1 cellular context compared by ENCODE assay signal in the genomic region with DNA sequence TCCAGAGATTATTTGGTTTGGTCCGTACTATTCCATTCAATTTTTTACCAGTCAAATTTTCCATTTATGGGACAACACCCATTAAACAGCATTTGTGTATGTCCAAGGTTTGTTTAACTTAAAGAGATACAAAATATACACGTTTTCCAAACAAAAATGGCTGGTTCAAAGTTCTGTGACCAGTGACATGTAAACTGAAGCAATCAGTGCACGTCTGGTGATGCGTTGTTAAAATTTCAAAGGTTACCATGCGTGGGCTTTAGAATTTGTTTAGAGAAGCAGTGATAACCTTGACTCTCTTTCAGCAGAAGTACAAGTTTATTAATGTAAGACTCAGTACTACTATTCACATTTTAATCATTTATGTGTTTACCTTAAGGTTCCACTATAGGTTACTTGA.
TF ChIP-seq lines count a peak whose summit lies in the region.

No MANE protein-coding gene starts in this region.

TF ChIP-seq in HepG2, 621 proteins besides CTCF, POLR2A, EP300 and RAD21 (continued from another document and continues in another):
- TF ChIP-seq, protein P1, sequence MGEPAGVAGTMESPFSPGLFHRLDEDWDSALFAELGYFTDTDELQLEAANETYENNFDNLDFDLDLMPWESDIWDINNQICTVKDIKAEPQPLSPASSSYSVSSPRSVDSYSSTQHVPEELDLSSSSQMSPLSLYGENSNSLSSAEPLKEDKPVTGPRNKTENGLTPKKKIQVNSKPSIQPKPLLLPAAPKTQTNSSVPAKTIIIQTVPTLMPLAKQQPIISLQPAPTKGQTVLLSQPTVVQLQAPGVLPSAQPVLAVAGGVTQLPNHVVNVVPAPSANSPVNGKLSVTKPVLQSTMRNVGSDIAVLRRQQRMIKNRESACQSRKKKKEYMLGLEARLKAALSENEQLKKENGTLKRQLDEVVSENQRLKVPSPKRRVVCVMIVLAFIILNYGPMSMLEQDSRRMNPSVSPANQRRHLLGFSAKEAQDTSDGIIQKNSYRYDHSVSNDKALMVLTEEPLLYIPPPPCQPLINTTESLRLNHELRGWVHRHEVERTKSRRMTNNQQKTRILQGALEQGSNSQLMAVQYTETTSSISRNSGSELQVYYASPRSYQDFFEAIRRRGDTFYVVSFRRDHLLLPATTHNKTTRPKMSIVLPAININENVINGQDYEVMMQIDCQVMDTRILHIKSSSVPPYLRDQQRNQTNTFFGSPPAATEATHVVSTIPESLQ (CRISPR knock-in tag; conservative IDR thresholded peaks at IDR 0.05), result no peak
- no peak for TF ChIP-seq GRHL1 (CRISPR knock-in tag; conservative IDR thresholded peaks at IDR 0.05)
- TF ChIP-seq REL (CRISPR knock-in tag; conservative IDR thresholded peaks at IDR 0.05), result no peak
- no peak for TF ChIP-seq ZNF160 (CRISPR knock-in tag; IDR thresholded peaks at IDR 0.05)
- TF ChIP-seq IRX3 (CRISPR knock-in tag; IDR thresholded peaks at IDR 0.05; ENCODE audit: borderline replicate concordance, low read depth), result no peak
- TF ChIP-seq ZNF614 (CRISPR knock-in tag; IDR thresholded peaks at IDR 0.05; ENCODE audit: borderline replicate concordance), result peak; percentile 77
- TF ChIP-seq GLI4 (CRISPR knock-in tag; IDR thresholded peaks at IDR 0.05; ENCODE audit: borderline replicate concordance), result no peak
- peak; percentile 93 for TF ChIP-seq GATA4 (IDR thresholded peaks at IDR 0.05; ENCODE audit: borderline replicate concordance, low read depth)
- no peak; the same call in 1 of the 2 replicates for TF ChIP-seq ZNF749 (CRISPR knock-in tag; IDR thresholded peaks at IDR 0.05; ENCODE audit: borderline replicate concordance)
- TF ChIP-seq ARHGAP35 (CRISPR knock-in tag; IDR thresholded peaks at IDR 0.05; ENCODE audit: borderline replicate concordance), result no peak
- TF ChIP-seq CHD2 (IDR thresholded peaks at IDR 0.05; ENCODE audit: low read depth, low read length), result no peak
- TF ChIP-seq STAG1 (CRISPR knock-in tag; IDR thresholded peaks at IDR 0.05), result peak; percentile 18
- TF ChIP-seq SOX5 (CRISPR knock-in tag; IDR thresholded peaks at IDR 0.05; ENCODE audit: borderline replicate concordance), result peak; percentile 93; the same call in 1 of the 2 replicates
- no peak for TF ChIP-seq TGIF2 (CRISPR knock-in tag; IDR thresholded peaks at IDR 0.05)
- TF ChIP-seq KLF6 (CRISPR knock-in tag; IDR thresholded peaks at IDR 0.05), result 0 out of 2 replicates have a peak, but pooled peaks have one; percentile 34
- TF ChIP-seq ATF1 (CRISPR knock-in tag; IDR thresholded peaks at IDR 0.05), result peak; percentile 62; the same call in 1 of the 2 replicates
- 0 out of 2 replicates have a peak, but pooled peaks have one; percentile 49 for TF ChIP-seq ZNF205 (CRISPR knock-in tag; IDR thresholded peaks at IDR 0.05)
- TF ChIP-seq ATRX (CRISPR knock-in tag; IDR thresholded peaks at IDR 0.05; ENCODE audit: borderline replicate concordance), result no peak
- TF ChIP-seq ZNF7 (CRISPR knock-in tag; IDR thresholded peaks at IDR 0.05), result no peak
- peak; percentile 67; the same call in 1 of the 2 replicates for TF ChIP-seq RORA (CRISPR knock-in tag; IDR thresholded peaks at IDR 0.05)
- TF ChIP-seq YEATS2 (CRISPR knock-in tag; IDR thresholded peaks at IDR 0.05; ENCODE audit: borderline replicate concordance), result no peak
- no peak for TF ChIP-seq GABPA (IDR thresholded peaks at IDR 0.05; ENCODE audit: low read depth, low read length)
- TF ChIP-seq GABPA (CRISPR knock-in tag; IDR thresholded peaks at IDR 0.05; ENCODE audit: low read depth), result peak; percentile 45; the same call in 1 of the 2 replicates
- peak; percentile 87 for TF ChIP-seq CREM (IDR thresholded peaks at IDR 0.05)
- TF ChIP-seq CREM (CRISPR knock-in tag; IDR thresholded peaks at IDR 0.05), result no peak
- TF ChIP-seq ZNF101 (CRISPR knock-in tag; IDR thresholded peaks at IDR 0.05; ENCODE audit: borderline replicate concordance, low read depth), result no peak
- no peak for TF ChIP-seq NFKB2 (CRISPR knock-in tag; IDR thresholded peaks at IDR 0.05; ENCODE audit: borderline replicate concordance)
- no peak for TF ChIP-seq SRSF4 (IDR thresholded peaks at IDR 0.05; ENCODE audit: low read depth, low read length, poor library complexity, severe bottlenecking)
- no peak for TF ChIP-seq ZNF576 (CRISPR knock-in tag; IDR thresholded peaks at IDR 0.05)
- TF ChIP-seq ZFP36 (IDR thresholded peaks at IDR 0.05; ENCODE audit: borderline replicate concordance, low read depth, low read length, partially characterized antibody), result no peak
- no peak for TF ChIP-seq ZNF556 (CRISPR knock-in tag; IDR thresholded peaks at IDR 0.05; ENCODE audit: borderline replicate concordance)
- TF ChIP-seq MYNN (CRISPR knock-in tag; IDR thresholded peaks at IDR 0.05; ENCODE audit: low read depth), result no peak
- TF ChIP-seq SNAI1 (CRISPR knock-in tag; IDR thresholded peaks at IDR 0.05; ENCODE audit: borderline replicate concordance), result no peak
- TF ChIP-seq NCOA1 (CRISPR knock-in tag; IDR thresholded peaks at IDR 0.05), result 0 out of 2 replicates have a peak, but pooled peaks have one; percentile 60
- no peak for TF ChIP-seq TCF12 (IDR thresholded peaks at IDR 0.05)
- peak; percentile 68; the same call in 1 of the 2 replicates for TF ChIP-seq TCF12 (CRISPR knock-in tag; IDR thresholded peaks at IDR 0.05)
- no peak for TF ChIP-seq HOXA9 (CRISPR knock-in tag; IDR thresholded peaks at IDR 0.05; ENCODE audit: borderline replicate concordance)
- TF ChIP-seq PHF21A (CRISPR knock-in tag; IDR thresholded peaks at IDR 0.05), result peak; percentile 84
- no peak for TF ChIP-seq ZNF432 (CRISPR knock-in tag; IDR thresholded peaks at IDR 0.05; ENCODE audit: borderline replicate concordance)
- TF ChIP-seq, protein P2, sequence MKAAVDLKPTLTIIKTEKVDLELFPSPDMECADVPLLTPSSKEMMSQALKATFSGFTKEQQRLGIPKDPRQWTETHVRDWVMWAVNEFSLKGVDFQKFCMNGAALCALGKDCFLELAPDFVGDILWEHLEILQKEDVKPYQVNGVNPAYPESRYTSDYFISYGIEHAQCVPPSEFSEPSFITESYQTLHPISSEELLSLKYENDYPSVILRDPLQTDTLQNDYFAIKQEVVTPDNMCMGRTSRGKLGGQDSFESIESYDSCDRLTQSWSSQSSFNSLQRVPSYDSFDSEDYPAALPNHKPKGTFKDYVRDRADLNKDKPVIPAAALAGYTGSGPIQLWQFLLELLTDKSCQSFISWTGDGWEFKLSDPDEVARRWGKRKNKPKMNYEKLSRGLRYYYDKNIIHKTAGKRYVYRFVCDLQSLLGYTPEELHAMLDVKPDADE (CRISPR knock-in tag; IDR thresholded peaks at IDR 0.05), result no peak
- TF ChIP-seq, protein P3, sequence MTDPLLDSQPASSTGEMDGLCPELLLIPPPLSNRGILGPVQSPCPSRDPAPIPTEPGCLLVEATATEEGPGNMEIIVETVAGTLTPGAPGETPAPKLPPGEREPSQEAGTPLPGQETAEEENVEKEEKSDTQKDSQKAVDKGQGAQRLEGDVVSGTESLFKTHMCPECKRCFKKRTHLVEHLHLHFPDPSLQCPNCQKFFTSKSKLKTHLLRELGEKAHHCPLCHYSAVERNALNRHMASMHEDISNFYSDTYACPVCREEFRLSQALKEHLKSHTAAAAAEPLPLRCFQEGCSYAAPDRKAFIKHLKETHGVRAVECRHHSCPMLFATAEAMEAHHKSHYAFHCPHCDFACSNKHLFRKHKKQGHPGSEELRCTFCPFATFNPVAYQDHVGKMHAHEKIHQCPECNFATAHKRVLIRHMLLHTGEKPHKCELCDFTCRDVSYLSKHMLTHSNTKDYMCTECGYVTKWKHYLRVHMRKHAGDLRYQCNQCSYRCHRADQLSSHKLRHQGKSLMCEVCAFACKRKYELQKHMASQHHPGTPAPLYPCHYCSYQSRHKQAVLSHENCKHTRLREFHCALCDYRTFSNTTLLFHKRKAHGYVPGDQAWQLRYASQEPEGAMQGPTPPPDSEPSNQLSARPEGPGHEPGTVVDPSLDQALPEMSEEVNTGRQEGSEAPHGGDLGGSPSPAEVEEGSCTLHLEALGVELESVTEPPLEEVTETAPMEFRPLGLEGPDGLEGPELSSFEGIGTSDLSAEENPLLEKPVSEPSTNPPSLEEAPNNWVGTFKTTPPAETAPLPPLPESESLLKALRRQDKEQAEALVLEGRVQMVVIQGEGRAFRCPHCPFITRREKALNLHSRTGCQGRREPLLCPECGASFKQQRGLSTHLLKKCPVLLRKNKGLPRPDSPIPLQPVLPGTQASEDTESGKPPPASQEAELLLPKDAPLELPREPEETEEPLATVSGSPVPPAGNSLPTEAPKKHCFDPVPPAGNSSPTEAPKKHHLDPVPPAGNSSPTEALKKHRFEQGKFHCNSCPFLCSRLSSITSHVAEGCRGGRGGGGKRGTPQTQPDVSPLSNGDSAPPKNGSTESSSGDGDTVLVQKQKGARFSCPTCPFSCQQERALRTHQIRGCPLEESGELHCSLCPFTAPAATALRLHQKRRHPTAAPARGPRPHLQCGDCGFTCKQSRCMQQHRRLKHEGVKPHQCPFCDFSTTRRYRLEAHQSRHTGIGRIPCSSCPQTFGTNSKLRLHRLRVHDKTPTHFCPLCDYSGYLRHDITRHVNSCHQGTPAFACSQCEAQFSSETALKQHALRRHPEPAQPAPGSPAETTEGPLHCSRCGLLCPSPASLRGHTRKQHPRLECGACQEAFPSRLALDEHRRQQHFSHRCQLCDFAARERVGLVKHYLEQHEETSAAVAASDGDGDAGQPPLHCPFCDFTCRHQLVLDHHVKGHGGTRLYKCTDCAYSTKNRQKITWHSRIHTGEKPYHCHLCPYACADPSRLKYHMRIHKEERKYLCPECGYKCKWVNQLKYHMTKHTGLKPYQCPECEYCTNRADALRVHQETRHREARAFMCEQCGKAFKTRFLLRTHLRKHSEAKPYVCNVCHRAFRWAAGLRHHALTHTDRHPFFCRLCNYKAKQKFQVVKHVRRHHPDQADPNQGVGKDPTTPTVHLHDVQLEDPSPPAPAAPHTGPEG (CRISPR knock-in tag; IDR thresholded peaks at IDR 0.05), result no peak
- peak; percentile 54; the same call in 1 of the 2 replicates for TF ChIP-seq BRD4 (CRISPR knock-in tag; IDR thresholded peaks at IDR 0.05)
- TF ChIP-seq SMAD3 (CRISPR knock-in tag; IDR thresholded peaks at IDR 0.05), result peak; percentile 79; the same call in 1 of the 2 replicates
- TF ChIP-seq STAT5B (CRISPR knock-in tag; IDR thresholded peaks at IDR 0.05), result no peak
- TF ChIP-seq NFIC (IDR thresholded peaks at IDR 0.05; ENCODE audit: low read length), result peak; percentile 95
- TF ChIP-seq GATAD2A (CRISPR knock-in tag; IDR thresholded peaks at IDR 0.05), result peak; percentile 98
- no peak for TF ChIP-seq MAF1 (CRISPR knock-in tag; IDR thresholded peaks at IDR 0.05; ENCODE audit: borderline replicate concordance)
- no peak for TF ChIP-seq KLF12 (CRISPR knock-in tag; IDR thresholded peaks at IDR 0.05; ENCODE audit: borderline replicate concordance)
- TF ChIP-seq, protein P4, sequence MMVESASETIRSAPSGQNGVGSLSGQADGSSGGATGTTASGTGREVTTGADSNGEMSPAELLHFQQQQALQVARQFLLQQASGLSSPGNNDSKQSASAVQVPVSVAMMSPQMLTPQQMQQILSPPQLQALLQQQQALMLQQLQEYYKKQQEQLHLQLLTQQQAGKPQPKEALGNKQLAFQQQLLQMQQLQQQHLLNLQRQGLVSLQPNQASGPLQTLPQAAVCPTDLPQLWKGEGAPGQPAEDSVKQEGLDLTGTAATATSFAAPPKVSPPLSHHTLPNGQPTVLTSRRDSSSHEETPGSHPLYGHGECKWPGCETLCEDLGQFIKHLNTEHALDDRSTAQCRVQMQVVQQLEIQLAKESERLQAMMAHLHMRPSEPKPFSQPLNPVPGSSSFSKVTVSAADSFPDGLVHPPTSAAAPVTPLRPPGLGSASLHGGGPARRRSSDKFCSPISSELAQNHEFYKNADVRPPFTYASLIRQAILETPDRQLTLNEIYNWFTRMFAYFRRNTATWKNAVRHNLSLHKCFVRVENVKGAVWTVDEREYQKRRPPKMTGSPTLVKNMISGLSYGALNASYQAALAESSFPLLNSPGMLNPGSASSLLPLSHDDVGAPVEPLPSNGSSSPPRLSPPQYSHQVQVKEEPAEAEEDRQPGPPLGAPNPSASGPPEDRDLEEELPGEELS (CRISPR knock-in tag; IDR thresholded peaks at IDR 0.05), result peak; percentile 99
- TF ChIP-seq KMT2A (CRISPR knock-in tag; IDR thresholded peaks at IDR 0.05), result peak; percentile 37; the same call in 1 of the 2 replicates
- TF ChIP-seq, protein P5, sequence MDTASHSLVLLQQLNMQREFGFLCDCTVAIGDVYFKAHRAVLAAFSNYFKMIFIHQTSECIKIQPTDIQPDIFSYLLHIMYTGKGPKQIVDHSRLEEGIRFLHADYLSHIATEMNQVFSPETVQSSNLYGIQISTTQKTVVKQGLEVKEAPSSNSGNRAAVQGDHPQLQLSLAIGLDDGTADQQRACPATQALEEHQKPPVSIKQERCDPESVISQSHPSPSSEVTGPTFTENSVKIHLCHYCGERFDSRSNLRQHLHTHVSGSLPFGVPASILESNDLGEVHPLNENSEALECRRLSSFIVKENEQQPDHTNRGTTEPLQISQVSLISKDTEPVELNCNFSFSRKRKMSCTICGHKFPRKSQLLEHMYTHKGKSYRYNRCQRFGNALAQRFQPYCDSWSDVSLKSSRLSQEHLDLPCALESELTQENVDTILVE (CRISPR knock-in tag; IDR thresholded peaks at IDR 0.05), result 0 out of 2 replicates have a peak, but pooled peaks have one; percentile 52
- no peak for TF ChIP-seq AHR (CRISPR knock-in tag; IDR thresholded peaks at IDR 0.05)
- peak; percentile 77 for TF ChIP-seq SIX4 (CRISPR knock-in tag; IDR thresholded peaks at IDR 0.05)
- peak; percentile 62 for TF ChIP-seq GATAD1 (CRISPR knock-in tag; IDR thresholded peaks at IDR 0.05)
- no peak for TF ChIP-seq FOXK2 (IDR thresholded peaks at IDR 0.05)
- TF ChIP-seq MBNL3 (CRISPR knock-in tag; conservative IDR thresholded peaks at IDR 0.05), result no peak
- peak; percentile 81; the same call in 1 of the 2 replicates for TF ChIP-seq SMYD3 (CRISPR knock-in tag; IDR thresholded peaks at IDR 0.05)
- no peak for TF ChIP-seq ZFP62 (CRISPR knock-in tag; IDR thresholded peaks at IDR 0.05)
- no peak for TF ChIP-seq ZNF768 (CRISPR knock-in tag; IDR thresholded peaks at IDR 0.05)
- TF ChIP-seq JUNB (CRISPR knock-in tag; IDR thresholded peaks at IDR 0.05; ENCODE audit: borderline replicate concordance), result no peak
- TF ChIP-seq ZIK1 (CRISPR knock-in tag; IDR thresholded peaks at IDR 0.05; ENCODE audit: borderline replicate concordance, low read depth), result no peak
- TF ChIP-seq MIER3 (CRISPR knock-in tag; IDR thresholded peaks at IDR 0.05; ENCODE audit: borderline replicate concordance), result peak; percentile 72; the same call in 1 of the 2 replicates
